ENCODE assay signal across 1 cellular context in the genomic region with DNA sequence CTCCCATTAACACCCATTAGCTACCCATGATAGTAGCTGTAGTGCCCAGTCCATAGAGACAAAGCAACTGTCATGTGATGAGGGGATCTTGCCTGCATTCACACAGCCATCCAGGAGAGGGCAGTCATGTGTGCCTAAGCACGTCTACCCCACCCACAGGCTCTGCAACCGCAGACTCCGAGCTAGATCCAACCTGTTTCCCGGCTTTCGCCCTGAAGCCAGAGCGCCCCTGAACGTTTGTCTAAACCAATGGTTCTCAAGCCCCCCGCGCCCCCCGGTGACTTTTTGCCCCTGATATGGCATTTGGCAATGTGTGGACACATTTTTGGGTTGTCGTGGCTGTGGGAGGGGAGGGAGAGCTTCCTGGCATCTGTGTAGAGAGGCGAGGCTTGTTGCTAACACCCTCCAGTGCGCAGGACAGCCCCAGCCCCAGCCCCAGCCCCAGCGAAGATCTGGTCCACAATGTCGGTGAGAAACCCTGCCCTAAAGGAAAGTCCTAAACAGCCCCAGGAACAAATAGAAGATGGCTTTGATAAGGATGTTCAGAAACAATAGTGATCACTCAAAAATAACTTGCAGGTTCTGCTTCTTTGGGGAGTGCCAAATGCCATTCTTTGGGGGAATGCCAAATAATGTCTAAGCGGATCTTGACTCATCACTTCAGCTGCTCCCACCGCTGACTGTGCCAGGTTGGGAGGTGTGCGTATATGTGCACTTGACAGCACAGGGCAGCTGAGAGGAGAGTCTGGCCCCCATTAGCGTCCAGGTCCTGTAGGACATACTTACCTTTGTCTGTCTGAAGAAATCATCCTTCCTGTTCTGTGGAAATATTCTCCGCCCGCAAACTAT.
TF ChIP-seq lines count a peak whose summit lies in the region.

No MANE protein-coding gene starts in this region.

TF ChIP-seq in HCT116, 20 proteins besides CTCF, POLR2A, EP300 and RAD21 (continued from another document):
- TF ChIP-seq, protein P1, sequence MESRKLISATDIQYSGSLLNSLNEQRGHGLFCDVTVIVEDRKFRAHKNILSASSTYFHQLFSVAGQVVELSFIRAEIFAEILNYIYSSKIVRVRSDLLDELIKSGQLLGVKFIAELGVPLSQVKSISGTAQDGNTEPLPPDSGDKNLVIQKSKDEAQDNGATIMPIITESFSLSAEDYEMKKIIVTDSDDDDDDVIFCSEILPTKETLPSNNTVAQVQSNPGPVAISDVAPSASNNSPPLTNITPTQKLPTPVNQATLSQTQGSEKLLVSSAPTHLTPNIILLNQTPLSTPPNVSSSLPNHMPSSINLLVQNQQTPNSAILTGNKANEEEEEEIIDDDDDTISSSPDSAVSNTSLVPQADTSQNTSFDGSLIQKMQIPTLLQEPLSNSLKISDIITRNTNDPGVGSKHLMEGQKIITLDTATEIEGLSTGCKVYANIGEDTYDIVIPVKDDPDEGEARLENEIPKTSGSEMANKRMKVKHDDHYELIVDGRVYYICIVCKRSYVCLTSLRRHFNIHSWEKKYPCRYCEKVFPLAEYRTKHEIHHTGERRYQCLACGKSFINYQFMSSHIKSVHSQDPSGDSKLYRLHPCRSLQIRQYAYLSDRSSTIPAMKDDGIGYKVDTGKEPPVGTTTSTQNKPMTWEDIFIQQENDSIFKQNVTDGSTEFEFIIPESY (IDR thresholded peaks at IDR 0.05; ENCODE audit: extremely low read depth, insufficient replicate concordance, low read length), result no peak
- TF ChIP-seq POLR2AphosphoS5 (IDR thresholded peaks at IDR 0.05; ENCODE audit: low read depth, low read length) (peak; percentile 46; the same call in 1 of the 2 replicates), EZH2 (IDR thresholded peaks at IDR 0.05) (no peak), SIN3A (IDR thresholded peaks at IDR 0.05; ENCODE audit: low read depth) (peak; percentile 87), CEBPB (IDR thresholded peaks at IDR 0.05; ENCODE audit: low read depth) (no peak; the same call in 1 of the 2 replicates), JUND (IDR thresholded peaks at IDR 0.05) (peak; percentile 76), FOSL1 (IDR thresholded peaks at IDR 0.05; ENCODE audit: low read depth) (peak; percentile 80), EGR1 (IDR thresholded peaks at IDR 0.05; ENCODE audit: low read depth) (no peak)
- TF ChIP-seq, protein P2, sequence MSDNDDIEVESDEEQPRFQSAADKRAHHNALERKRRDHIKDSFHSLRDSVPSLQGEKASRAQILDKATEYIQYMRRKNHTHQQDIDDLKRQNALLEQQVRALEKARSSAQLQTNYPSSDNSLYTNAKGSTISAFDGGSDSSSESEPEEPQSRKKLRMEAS (IDR thresholded peaks at IDR 0.05), result peak; percentile 29
